In the genomic region with DNA sequence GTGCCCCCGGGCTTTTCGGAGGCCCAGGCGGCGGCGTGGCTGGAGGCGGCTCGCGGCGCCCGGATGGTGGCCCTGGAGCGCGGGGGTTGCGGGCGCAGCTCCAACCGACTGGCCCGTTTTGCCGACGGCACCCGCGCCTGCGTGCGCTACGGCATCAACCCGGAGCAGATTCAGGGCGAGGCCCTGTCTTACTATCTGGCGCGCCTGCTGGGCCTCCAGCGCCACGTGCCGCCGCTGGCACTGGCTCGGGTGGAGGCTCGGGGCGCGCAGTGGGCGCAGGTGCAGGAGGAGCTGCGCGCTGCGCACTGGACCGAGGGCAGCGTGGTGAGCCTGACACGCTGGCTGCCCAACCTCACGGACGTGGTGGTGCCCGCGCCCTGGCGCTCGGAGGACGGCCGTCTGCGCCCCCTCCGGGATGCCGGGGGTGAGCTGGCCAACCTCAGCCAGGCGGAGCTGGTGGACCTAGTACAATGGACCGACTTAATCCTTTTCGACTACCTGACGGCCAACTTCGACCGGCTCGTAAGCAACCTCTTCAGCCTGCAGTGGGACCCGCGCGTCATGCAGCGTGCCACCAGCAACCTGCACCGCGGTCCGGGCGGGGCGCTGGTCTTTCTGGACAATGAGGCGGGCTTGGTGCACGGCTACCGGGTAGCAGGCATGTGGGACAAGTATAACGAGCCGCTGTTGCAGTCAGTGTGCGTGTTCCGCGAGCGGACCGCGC, we compare ENCODE assay signal across 9 cellular contexts. TPM values are rescaled to one million over a fixed set of nuclear protein-coding genes. Genes with fewer than 3 reads are reported as not detected.
A peak's percentile ranks its signal among the peaks of the same experiment; 100 is the strongest.
DNase-seq lines count a peak whose midpoint lies in the region; ATAC-seq and TF ChIP-seq lines count a peak whose summit lies in the region.
"Had no signal": no experiment of that assay in that cellular context is flagged by ENCODE, and none has a peak within 500 bp of the region (broad histone marks: within the 10 kb centered on the region; RNA-seq: fewer than 3 reads in every experiment).

No MANE protein-coding gene starts in this region.

- H3K4me3 Mint-ChIP-seq in activated T-helper 17 cell treated with anti-CD3 and anti-CD28 coated beads, Interleukin-2, amount 50 U/mL, for 72 hours: peak overlapping the region; percentile 47

- peak overlapping the region; percentile 39 for H3K4me3 ChIP-seq in ovary

- no peaks in the 10 kb centered on the region for H3K4me1 Mint-ChIP-seq in activated T-helper 17 cell treated with anti-CD3 and anti-CD28 coated beads, Interleukin-2, amount 50 U/mL, for 72 hours

- no peak overlapping the region for H3K27ac Mint-ChIP-seq in activated T-helper 17 cell treated with anti-CD3 and anti-CD28 coated beads, Interleukin-2, amount 50 U/mL, for 72 hours

- no peaks in the 10 kb centered on the region for H3K36me3 ChIP-seq in ovary

- H3K9me3 Mint-ChIP-seq in activated T-helper 17 cell treated with anti-CD3 and anti-CD28 coated beads, Interleukin-2, amount 50 U/mL, for 72 hours: no peaks in the 10 kb centered on the region

- intact Hi-C loops in ovary (cut with DNase I): loop anchor here (2.0 to 10.0 kb wide), 8 partner anchors 43 to 876 kb away; a partner anchor contains a TSS

- peak; percentile 32 for ATAC-seq in GM21737 (IDR thresholded peaks at IDR 0.05; ENCODE audit: unreplicated experiment)
- peak; percentile 31 for ATAC-seq in activated T-helper 17 cell treated with anti-CD3 and anti-CD28 coated beads, Interleukin-2, amount 50 U/mL, for 72 hours (replicated peaks)

- peaks cover 4% of the 10 kb centered on the region for H3K4me1 ChIP-seq in ovary (ENCODE audit: insufficient read depth)

- H3K9me3 ChIP-seq in ovary: no peaks in the 10 kb centered on the region

- peak overlapping the region in 1 of 2 donors; percentile 54 for H3K27ac ChIP-seq in ovary

- peak in 1 of 3 donors; percentile 6 for TF ChIP-seq CTCF in ovary (IDR thresholded peaks at IDR 0.05)

- H3K36me3 Mint-ChIP-seq in activated T-helper 17 cell treated with anti-CD3 and anti-CD28 coated beads, Interleukin-2, amount 50 U/mL, for 72 hours (ENCODE audit: low read depth): peaks cover 4% of the 10 kb centered on the region

- no peak for TF ChIP-seq POLR2A in ovary (IDR thresholded peaks at IDR 0.05)

- WGBS in ovary, 3 donors: 0 to 1% (median 0%) methylated on average over 28 to 80 of the region's 80 CpGs

- DNase-seq in NCI-H2029 (lab: John Stamatoyannopoulos, UW) (peak; percentile 49), NCI-H2029 treated with DMSO at 0.1 percent for 48 hours (lab: John Stamatoyannopoulos, UW) (no peak), LHCN-M2 (ENCODE audit: low read depth) (peak; percentile 59), globus pallidus (ENCODE audit: low spot score) (peak; percentile 28), ovary (peak in 4 of 5 donors; percentile 41 to 66 (median 59)), cortex of kidney (lab: John Stamatoyannopoulos, UW) (no peak)
- DNase-seq: DND-41 had no signal

- H3K27me3 ChIP-seq in ovary: no peaks in the 10 kb centered on the region

- no peak for TF ChIP-seq EP300 in ovary (IDR thresholded peaks at IDR 0.05)

- H3K27me3 Mint-ChIP-seq in activated T-helper 17 cell treated with anti-CD3 and anti-CD28 coated beads, Interleukin-2, amount 50 U/mL, for 72 hours: peaks cover 41% of the 10 kb centered on the region

RNA-seq across cellular contexts. Expression of a gene that starts 0.9 kb away (rescaled TPM):
- total RNA-seq in LHCN-M2 (2014; rRNA removed): 52.2 and 73.8 TPM in 2 replicates
- polyA plus RNA-seq in LHCN-M2 (2012): 32.8 TPM
- total RNA-seq in activated T-helper 17 cell treated with anti-CD3 and anti-CD28 coated beads, Interleukin-2, amount 50 U/mL, for 72 hours: under 1 TPM; 0.21 to 0.48 TPM
- total RNA-seq in ovary: 10 to 100 TPM in 3 of 7 donors, 1 to 10 TPM in 4; 6.4 to 40.2 (median 9.4) TPM
- 1 to 10 TPM; 5.5 TPM for polyA plus RNA-seq in ovary

RNA-seq across cellular contexts. Expression of a gene that starts 43.4 kb away (rescaled TPM):
- 23.2 and 35.9 TPM in 2 replicates for total RNA-seq in LHCN-M2 (2014; rRNA removed)
- polyA plus RNA-seq in LHCN-M2 (2012): 32.2 TPM
- total RNA-seq in activated T-helper 17 cell treated with anti-CD3 and anti-CD28 coated beads, Interleukin-2, amount 50 U/mL, for 72 hours: 10 to 100 TPM; 14.3 to 17.7 TPM
- 10 to 100 TPM; 13.0 to 54.6 (median 45.7) TPM for total RNA-seq in ovary
- polyA plus RNA-seq in ovary: 10 to 100 TPM in 1 of 2 donors, 1 to 10 TPM in 1; 9.9 to 50.0 TPM

Comparison
In these comparisons a context has a peak if more than half of its experiments do, and no peak if none do; other contexts are left out.
1. DNase-seq: peak in NCI-H2029 (single experiment), LHCN-M2 (single experiment), globus pallidus (single experiment) and ovary (4 of 5); none in NCI-H2029 treated with DMSO at 0.1 percent for 48 hours (single experiment) and cortex of kidney (single experiment).
2. RNA of a gene that starts 0.9 kb away (total RNA-seq): 52.2 to 73.8 TPM in LHCN-M2 and 6.4 to 40.2 TPM in ovary; 0.21 to 0.48 TPM in activated T-helper 17 cell treated with anti-CD3 and anti-CD28 coated beads, Interleukin-2, amount 50 U/mL, for 72 hours; every median in the first group is over 4 times any median in the second.